8 cellular contexts compared by ENCODE assay signal in genomic region chr9:131255731-131256197, GRCh38. TPM values are rescaled to one million over a fixed set of nuclear protein-coding genes. Genes with fewer than 3 reads are reported as not detected.
A peak's percentile ranks its signal among the peaks of the same experiment; 100 is the strongest.
DNase-seq lines count a peak whose midpoint lies in the region; ATAC-seq lines count a peak whose summit lies in the region.

No MANE protein-coding gene starts in this region.

- no peak for ATAC-seq in HG02623 (IDR thresholded peaks at IDR 0.05; ENCODE audit: unreplicated experiment)

- POLR2A ChIA-PET in activated CD4-positive, alpha-beta memory T cell treated with anti-CD3 and anti-CD28 coated beads, Interleukin-2, amount 10 ng/mL, durations not matched to agents 7 days and 5 days (lab: Charles Lee) = interaction anchor here (0.6 to 11.8 kb wide), 15 partner anchors 9 to 476 kb away, joined by 3 to 557 read pairs (median 5); partner anchors contain the start of genes FAM78A and NUP214

- H3K4me3 Mint-ChIP-seq in T-helper 1 cell treated with Interleukin-12 subunit alpha and Interleukin-12 subunit beta and Interleukin-4 antibody, amounts not matched to agents 30 μg/mL and 1 μg/mL, for 36 hours = peak overlapping the region; percentile 86
- peak overlapping the region; percentile 80 for H3K4me3 Mint-ChIP-seq in activated CD4-positive, alpha-beta memory T cell treated with anti-CD3 and anti-CD28 coated beads, Interleukin-2, amount 10 ng/mL, durations not matched to agents 7 days and 5 days

- CTCF ChIA-PET in activated CD4-positive, alpha-beta memory T cell treated with anti-CD3 and anti-CD28 coated beads, Interleukin-2, amount 10 ng/mL, durations not matched to agents 7 days and 5 days (lab: Charles Lee) = interaction anchor here (0.6 to 9.0 kb wide), 7 partner anchors 9 to 475 kb away, joined by 3 to 189 read pairs (median 3); partner anchors contain the start of gene FAM78A

- H3K4me1 Mint-ChIP-seq in T-helper 1 cell treated with Interleukin-12 subunit alpha and Interleukin-12 subunit beta and Interleukin-4 antibody, amounts not matched to agents 30 μg/mL and 1 μg/mL, for 36 hours (ENCODE audit: low read depth) = peaks cover 32% of the 10 kb centered on the region
- peaks cover 73% of the 10 kb centered on the region for H3K4me1 Mint-ChIP-seq in activated CD4-positive, alpha-beta memory T cell treated with anti-CD3 and anti-CD28 coated beads, Interleukin-2, amount 10 ng/mL, durations not matched to agents 7 days and 5 days

- peaks cover 20% of the 10 kb centered on the region for H3K36me3 Mint-ChIP-seq in T-helper 1 cell treated with Interleukin-12 subunit alpha and Interleukin-12 subunit beta and Interleukin-4 antibody, amounts not matched to agents 30 μg/mL and 1 μg/mL, for 36 hours (ENCODE audit: low read depth)
- H3K36me3 Mint-ChIP-seq in activated CD4-positive, alpha-beta memory T cell treated with anti-CD3 and anti-CD28 coated beads, Interleukin-2, amount 10 ng/mL, durations not matched to agents 7 days and 5 days (ENCODE audit: low read depth) = peaks cover 33% of the 10 kb centered on the region

- no peaks in the 10 kb centered on the region for H3K9me3 Mint-ChIP-seq in T-helper 1 cell treated with Interleukin-12 subunit alpha and Interleukin-12 subunit beta and Interleukin-4 antibody, amounts not matched to agents 30 μg/mL and 1 μg/mL, for 36 hours
- no peaks in the 10 kb centered on the region for H3K9me3 Mint-ChIP-seq in activated CD4-positive, alpha-beta memory T cell treated with anti-CD3 and anti-CD28 coated beads, Interleukin-2, amount 10 ng/mL, durations not matched to agents 7 days and 5 days

- H3K27me3 Mint-ChIP-seq in T-helper 1 cell treated with Interleukin-12 subunit alpha and Interleukin-12 subunit beta and Interleukin-4 antibody, amounts not matched to agents 30 μg/mL and 1 μg/mL, for 36 hours (ENCODE audit: low read depth) = no peaks in the 10 kb centered on the region
- no peaks in the 10 kb centered on the region for H3K27me3 Mint-ChIP-seq in activated CD4-positive, alpha-beta memory T cell treated with anti-CD3 and anti-CD28 coated beads, Interleukin-2, amount 10 ng/mL, durations not matched to agents 7 days and 5 days

- H3K27ac Mint-ChIP-seq in T-helper 1 cell treated with Interleukin-12 subunit alpha and Interleukin-12 subunit beta and Interleukin-4 antibody, amounts not matched to agents 30 μg/mL and 1 μg/mL, for 36 hours = peak overlapping the region; percentile 92
- H3K27ac Mint-ChIP-seq in activated CD4-positive, alpha-beta memory T cell treated with anti-CD3 and anti-CD28 coated beads, Interleukin-2, amount 10 ng/mL, durations not matched to agents 7 days and 5 days = peak overlapping the region; percentile 98

- DNase-seq in T-helper 1 cell (no peak), islet precursor cell (peak; percentile 46), superior temporal gyrus (ENCODE audit: extremely low spot score) (peak; percentile 37), pons (ENCODE audit: low spot score) (no peak), NCI-H526 (lab: John Stamatoyannopoulos, UW) (no peak)
- no peak for DNase-seq in activated CD4-positive, alpha-beta memory T cell treated with anti-CD3 and anti-CD28 coated beads, Interleukin-2, amount 10 ng/mL, durations not matched to agents 7 days and 5 days

RNA-seq across cellular contexts. Expression of gene FAM78A, which starts 20.5 kb away (rescaled TPM):
- 10 to 100 TPM; 86.5 to 88.7 TPM for total RNA-seq in activated CD4-positive, alpha-beta memory T cell treated with anti-CD3 and anti-CD28 coated beads, Interleukin-2, amount 10 ng/mL, durations not matched to agents 7 days and 5 days

RNA-seq across cellular contexts. Expression of gene PLPP7, which starts 33.8 kb away (rescaled TPM):
- total RNA-seq in activated CD4-positive, alpha-beta memory T cell treated with anti-CD3 and anti-CD28 coated beads, Interleukin-2, amount 10 ng/mL, durations not matched to agents 7 days and 5 days = not detected

Comparison
In these comparisons a context has a peak if more than half of its experiments do, and no peak if none do; other contexts are left out.
1. DNase-seq: peak in islet precursor cell (single experiment) and superior temporal gyrus (single experiment); none in T-helper 1 cell (0 of 5), activated CD4-positive, alpha-beta memory T cell treated with anti-CD3 and anti-CD28 coated beads, Interleukin-2, amount 10 ng/mL, durations not matched to agents 7 days and 5 days (single experiment), pons (single experiment) and NCI-H526 (0 of 2).